7 cellular contexts compared by ENCODE assay signal in the genomic region with DNA sequence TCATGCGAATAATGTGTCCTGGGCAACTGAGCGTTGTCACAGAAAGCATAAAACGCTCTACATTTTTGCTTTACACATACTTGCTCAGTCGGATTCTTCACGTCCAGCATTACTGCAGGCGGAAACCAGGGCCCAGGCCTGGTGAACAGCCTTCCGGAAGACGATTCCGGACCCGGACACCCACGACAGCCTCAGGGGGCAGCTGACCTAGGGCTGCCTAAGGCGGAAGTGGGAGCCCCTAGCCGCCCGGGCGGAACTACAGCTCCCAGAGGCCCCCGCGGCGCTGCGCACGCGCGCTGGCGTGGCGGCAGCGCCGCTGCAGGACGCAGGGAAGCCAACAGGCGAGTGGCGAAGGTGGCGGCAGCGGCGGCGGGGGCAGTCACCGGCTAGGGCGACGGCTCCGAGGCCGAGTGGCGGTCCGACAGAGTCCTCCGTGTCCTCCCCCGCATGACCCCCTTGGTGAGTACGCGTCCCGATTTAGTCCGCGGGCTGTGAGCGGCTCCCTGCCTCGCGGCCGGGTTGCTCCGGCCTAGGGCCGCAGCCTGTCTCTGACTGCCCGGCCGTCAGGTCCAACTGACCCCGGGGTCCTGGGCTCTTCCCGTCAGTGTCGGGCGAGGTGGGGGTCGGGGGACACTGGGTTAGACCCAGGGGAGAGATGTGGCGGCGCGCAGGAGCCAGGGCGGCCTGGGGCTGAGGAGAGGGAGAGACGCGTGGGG. TPM values are rescaled to one million over a fixed set of nuclear protein-coding genes. Genes with fewer than 3 reads are reported as not detected.
DNase-seq lines count a peak whose midpoint lies in the region; ATAC-seq, FAIRE-seq and TF ChIP-seq lines count a peak whose summit lies in the region.

A gene with protein sequence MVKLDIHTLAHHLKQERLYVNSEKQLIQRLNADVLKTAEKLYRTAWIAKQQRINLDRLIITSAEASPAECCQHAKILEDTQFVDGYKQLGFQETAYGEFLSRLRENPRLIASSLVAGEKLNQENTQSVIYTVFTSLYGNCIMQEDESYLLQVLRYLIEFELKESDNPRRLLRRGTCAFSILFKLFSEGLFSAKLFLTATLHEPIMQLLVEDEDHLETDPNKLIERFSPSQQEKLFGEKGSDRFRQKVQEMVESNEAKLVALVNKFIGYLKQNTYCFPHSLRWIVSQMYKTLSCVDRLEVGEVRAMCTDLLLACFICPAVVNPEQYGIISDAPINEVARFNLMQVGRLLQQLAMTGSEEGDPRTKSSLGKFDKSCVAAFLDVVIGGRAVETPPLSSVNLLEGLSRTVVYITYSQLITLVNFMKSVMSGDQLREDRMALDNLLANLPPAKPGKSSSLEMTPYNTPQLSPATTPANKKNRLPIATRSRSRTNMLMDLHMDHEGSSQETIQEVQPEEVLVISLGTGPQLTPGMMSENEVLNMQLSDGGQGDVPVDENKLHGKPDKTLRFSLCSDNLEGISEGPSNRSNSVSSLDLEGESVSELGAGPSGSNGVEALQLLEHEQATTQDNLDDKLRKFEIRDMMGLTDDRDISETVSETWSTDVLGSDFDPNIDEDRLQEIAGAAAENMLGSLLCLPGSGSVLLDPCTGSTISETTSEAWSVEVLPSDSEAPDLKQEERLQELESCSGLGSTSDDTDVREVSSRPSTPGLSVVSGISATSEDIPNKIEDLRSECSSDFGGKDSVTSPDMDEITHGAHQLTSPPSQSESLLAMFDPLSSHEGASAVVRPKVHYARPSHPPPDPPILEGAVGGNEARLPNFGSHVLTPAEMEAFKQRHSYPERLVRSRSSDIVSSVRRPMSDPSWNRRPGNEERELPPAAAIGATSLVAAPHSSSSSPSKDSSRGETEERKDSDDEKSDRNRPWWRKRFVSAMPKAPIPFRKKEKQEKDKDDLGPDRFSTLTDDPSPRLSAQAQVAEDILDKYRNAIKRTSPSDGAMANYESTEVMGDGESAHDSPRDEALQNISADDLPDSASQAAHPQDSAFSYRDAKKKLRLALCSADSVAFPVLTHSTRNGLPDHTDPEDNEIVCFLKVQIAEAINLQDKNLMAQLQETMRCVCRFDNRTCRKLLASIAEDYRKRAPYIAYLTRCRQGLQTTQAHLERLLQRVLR (N-terminal part only) (plus strand): TSS at position 326 of the 716 bp plus-strand sequence. CDS start 37,096 bp downstream, outside the sequence.

- no peaks in the 10 kb centered on the region for H3K9me3 ChIP-seq in hepatocyte (ENCODE audit: low read depth)

- no peaks in the 10 kb centered on the region for H3K27me3 ChIP-seq in hepatocyte

- TF ChIP-seq CTCF in astrocyte of the cerebellum (IDR thresholded peaks at IDR 0.05; ENCODE audit: low read depth, low read length, missing control alignments) (peak; percentile 55), hepatocyte (IDR thresholded peaks at IDR 0.05; ENCODE audit: poor library complexity) (peak; percentile 20)

- in situ Hi-C loops in astrocyte of the cerebellum (cut with HindIII; ENCODE audit: low sequenced_read_pairs), result no loop called here

- H3K36me3 ChIP-seq in hepatocyte (replicated peaks; ENCODE audit: insufficient read depth, low read depth), result no peaks in the 10 kb centered on the region

- peak within 1 kb of the TSS; percentile 81 for H3K4me2 ChIP-seq in hepatocyte

- H3K4me1 ChIP-seq in hepatocyte (ENCODE audit: insufficient read depth), result peaks cover 7% of the 10 kb centered on the region

- WGBS in hepatocyte (ENCODE audit: low lambda C conversion rate, missing lambda C conversion rate), result 5% methylated on average over 57 of the region's 66 CpGs

- peak; percentile 87 for ATAC-seq in HG02943 (IDR thresholded peaks at IDR 0.05; ENCODE audit: low read depth, unreplicated experiment)

- peaks cover 49% of the 10 kb centered on the region for H3K79me2 ChIP-seq in hepatocyte

- H4K20me1 ChIP-seq in hepatocyte (ENCODE audit: insufficient read depth, poor library complexity, severe bottlenecking), result peaks cover 13% of the 10 kb centered on the region

- H3K27ac ChIP-seq in hepatocyte, result peak within 1 kb of the TSS; percentile 73

- H3K4me3 ChIP-seq in astrocyte of the cerebellum (ENCODE audit: low read depth, low read length) (peak within 1 kb of the TSS; percentile 97), hepatocyte (peak within 1 kb of the TSS; percentile 92)

- H2AFZ ChIP-seq in hepatocyte, result peak within 1 kb of the TSS; percentile 85

- DNase-seq in GM18507 (ENCODE audit: extremely low spot score, insufficient read length, low read depth) (peak; percentile 98), NCI-H1930 (lab: John Stamatoyannopoulos, UW) (peak; percentile 86 to 92), T-helper 22 cell (ENCODE audit: low read depth) (peak; percentile 78), astrocyte of the cerebellum (ENCODE audit: low read depth) (peak; percentile 34), hepatocyte (ENCODE audit: low spot score) (peak; percentile 96), retina (peak; percentile 98)

- FAIRE-seq in GM18507 (lab: Jason Lieb, UNC), result peak; percentile 82

- H3K9me2 ChIP-seq in hepatocyte (replicated peaks; ENCODE audit: insufficient read depth), result no peaks in the 10 kb centered on the region

RNA-seq across cellular contexts. Expression of the gene that starts here (rescaled TPM):
- total RNA-seq in hepatocyte, result 44.7 and 50.0 TPM in 2 replicates
- polyA plus RNA-seq in hepatocyte, result 22.9 and 25.5 TPM in 2 replicates

Comparison
In these comparisons a context has a peak if more than half of its experiments do, and no peak if none do; other contexts are left out.
1. Peak in every context shown above with its lines: DNase-seq, ATAC-seq, H3K4me3 ChIP-seq and H3K27ac ChIP-seq.
2. DNase-seq: peak in every context shown above with its lines; median percentile 98 in GM18507; 98 in retina; 96 in hepatocyte; 89 in NCI-H1930; 78 in T-helper 22 cell; 34 in astrocyte of the cerebellum.